ENCODE assay signal across 16 cellular contexts in genomic region chr7:132942721-132943120, GRCh38.
A peak's percentile ranks its signal among the peaks of the same experiment; 100 is the strongest.
DNase-seq lines count a peak whose midpoint lies in the region; ATAC-seq and TF ChIP-seq lines count a peak whose summit lies in the region.
"Had no signal": no experiment of that assay in that cellular context is flagged by ENCODE, and none has a peak within 500 bp of the region (broad histone marks: within the 10 kb centered on the region; RNA-seq: fewer than 3 reads in every experiment).

No MANE protein-coding gene starts in this region.

- no peaks in the 10 kb centered on the region for H3K27me3 ChIP-seq in right lobe of liver
- H3K27me3 ChIP-seq: BLaER1 had no signal

- no peaks in the 10 kb centered on the region for H3K9me3 ChIP-seq in right lobe of liver
- H3K9me3 ChIP-seq: BLaER1, Caco-2 had no signal

- no peak overlapping the region for H3K4me3 ChIP-seq in astrocyte of the cerebellum (ENCODE audit: low read depth, low read length)
- H3K4me3 ChIP-seq in right lobe of liver = no peak overlapping the region
- H3K4me3 ChIP-seq: BLaER1 had no signal

- TF ChIP-seq POLR2A in right lobe of liver (IDR thresholded peaks at IDR 0.05) = no peak

- no peak for ATAC-seq in GM18907 (IDR thresholded peaks at IDR 0.05; ENCODE audit: unreplicated experiment)
- no peak for ATAC-seq in right lobe of liver
- no peak for ATAC-seq in HG03045 (IDR thresholded peaks at IDR 0.05; ENCODE audit: unreplicated experiment)

- no peaks in the 10 kb centered on the region for H3K36me3 ChIP-seq in right lobe of liver

- in situ Hi-C loops in astrocyte of the cerebellum (cut with HindIII; ENCODE audit: low sequenced_read_pairs) = no loop called here

- peak; percentile 23 for DNase-seq in NCI-H2171 treated with DMSO at 0.1 percent for 48 hours (lab: John Stamatoyannopoulos, UW)
- DNase-seq in NCI-H2171 (lab: John Stamatoyannopoulos, UW) = no peak
- peak; percentile 62 for DNase-seq in astrocyte of the cerebellum (ENCODE audit: low read depth)
- DNase-seq in iris pigment epithelial cell (ENCODE audit: low read depth) = peak; percentile 16
- DNase-seq in right lobe of liver = no peak
- DNase-seq: 8988T; AML-193; Caco-2; CD8-positive, alpha-beta memory T cell; DND-41; GF-D8; HCEC 1CT; IMR-90 had no signal

- no peak overlapping the region for H3K27ac ChIP-seq in right lobe of liver
- H3K27ac ChIP-seq: BLaER1 had no signal

- TF ChIP-seq CTCF in astrocyte of the cerebellum (IDR thresholded peaks at IDR 0.05; ENCODE audit: low read depth, low read length, missing control alignments) (no peak), right lobe of liver (IDR thresholded peaks at IDR 0.05) (no peak)

- 69% methylated on average over 1 of the region's 1 CpG for WGBS in right lobe of liver (ENCODE audit: insufficient coverage, low coverage, low lambda C conversion rate, missing lambda C conversion rate)

- intact Hi-C loops in right lobe of liver (cut with DNase I) = no loop called here

- no peaks in the 10 kb centered on the region for H3K4me1 ChIP-seq in right lobe of liver
- H3K4me1 ChIP-seq: BLaER1, Caco-2 had no signal

Comparison
In these comparisons a context has a peak if more than half of its experiments do, and no peak if none do; other contexts are left out.
1. DNase-seq: peak in NCI-H2171 treated with DMSO at 0.1 percent for 48 hours (single experiment), astrocyte of the cerebellum (single experiment) and iris pigment epithelial cell (single experiment); none in NCI-H2171 (single experiment) and right lobe of liver (0 of 3).